1 cellular context compared by ENCODE assay signal in the genomic region with DNA sequence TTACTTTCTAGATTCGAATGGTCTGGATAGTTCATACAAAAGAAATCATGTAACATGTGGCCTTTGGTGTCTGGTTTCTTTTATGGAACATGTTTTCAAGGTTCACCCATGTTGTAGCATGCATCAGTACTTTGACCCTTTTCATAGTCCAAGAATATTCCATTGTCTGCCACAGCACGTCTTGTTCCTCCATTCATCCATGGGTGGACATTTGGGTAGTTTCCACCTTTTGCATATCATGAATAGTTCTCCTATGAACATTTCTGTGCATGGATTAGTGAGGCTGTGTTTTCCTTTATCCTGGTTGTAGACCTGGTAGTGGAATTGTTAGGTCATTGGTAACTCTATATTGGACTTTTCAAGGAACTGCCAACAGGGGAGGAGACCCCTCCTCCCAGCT.
TF ChIP-seq lines count a peak whose summit lies in the region.

No MANE protein-coding gene starts in this region.

TF ChIP-seq in HCT116, 20 proteins besides CTCF, POLR2A, EP300 and RAD21 (continued from another document):
- TF ChIP-seq, protein P1, sequence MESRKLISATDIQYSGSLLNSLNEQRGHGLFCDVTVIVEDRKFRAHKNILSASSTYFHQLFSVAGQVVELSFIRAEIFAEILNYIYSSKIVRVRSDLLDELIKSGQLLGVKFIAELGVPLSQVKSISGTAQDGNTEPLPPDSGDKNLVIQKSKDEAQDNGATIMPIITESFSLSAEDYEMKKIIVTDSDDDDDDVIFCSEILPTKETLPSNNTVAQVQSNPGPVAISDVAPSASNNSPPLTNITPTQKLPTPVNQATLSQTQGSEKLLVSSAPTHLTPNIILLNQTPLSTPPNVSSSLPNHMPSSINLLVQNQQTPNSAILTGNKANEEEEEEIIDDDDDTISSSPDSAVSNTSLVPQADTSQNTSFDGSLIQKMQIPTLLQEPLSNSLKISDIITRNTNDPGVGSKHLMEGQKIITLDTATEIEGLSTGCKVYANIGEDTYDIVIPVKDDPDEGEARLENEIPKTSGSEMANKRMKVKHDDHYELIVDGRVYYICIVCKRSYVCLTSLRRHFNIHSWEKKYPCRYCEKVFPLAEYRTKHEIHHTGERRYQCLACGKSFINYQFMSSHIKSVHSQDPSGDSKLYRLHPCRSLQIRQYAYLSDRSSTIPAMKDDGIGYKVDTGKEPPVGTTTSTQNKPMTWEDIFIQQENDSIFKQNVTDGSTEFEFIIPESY (IDR thresholded peaks at IDR 0.05; ENCODE audit: extremely low read depth, insufficient replicate concordance, low read length), result no peak
- TF ChIP-seq TCF7L2 (IDR thresholded peaks at IDR 0.05; ENCODE audit: borderline replicate concordance, extremely low read depth, insufficient read depth, insufficient read length), result no peak
- no peak for TF ChIP-seq CBX3 (IDR thresholded peaks at IDR 0.05; ENCODE audit: low read depth)
- TF ChIP-seq EZH2 (IDR thresholded peaks at IDR 0.05), result no peak
- TF ChIP-seq SIN3A (IDR thresholded peaks at IDR 0.05; ENCODE audit: low read depth), result no peak
- TF ChIP-seq, protein P2, sequence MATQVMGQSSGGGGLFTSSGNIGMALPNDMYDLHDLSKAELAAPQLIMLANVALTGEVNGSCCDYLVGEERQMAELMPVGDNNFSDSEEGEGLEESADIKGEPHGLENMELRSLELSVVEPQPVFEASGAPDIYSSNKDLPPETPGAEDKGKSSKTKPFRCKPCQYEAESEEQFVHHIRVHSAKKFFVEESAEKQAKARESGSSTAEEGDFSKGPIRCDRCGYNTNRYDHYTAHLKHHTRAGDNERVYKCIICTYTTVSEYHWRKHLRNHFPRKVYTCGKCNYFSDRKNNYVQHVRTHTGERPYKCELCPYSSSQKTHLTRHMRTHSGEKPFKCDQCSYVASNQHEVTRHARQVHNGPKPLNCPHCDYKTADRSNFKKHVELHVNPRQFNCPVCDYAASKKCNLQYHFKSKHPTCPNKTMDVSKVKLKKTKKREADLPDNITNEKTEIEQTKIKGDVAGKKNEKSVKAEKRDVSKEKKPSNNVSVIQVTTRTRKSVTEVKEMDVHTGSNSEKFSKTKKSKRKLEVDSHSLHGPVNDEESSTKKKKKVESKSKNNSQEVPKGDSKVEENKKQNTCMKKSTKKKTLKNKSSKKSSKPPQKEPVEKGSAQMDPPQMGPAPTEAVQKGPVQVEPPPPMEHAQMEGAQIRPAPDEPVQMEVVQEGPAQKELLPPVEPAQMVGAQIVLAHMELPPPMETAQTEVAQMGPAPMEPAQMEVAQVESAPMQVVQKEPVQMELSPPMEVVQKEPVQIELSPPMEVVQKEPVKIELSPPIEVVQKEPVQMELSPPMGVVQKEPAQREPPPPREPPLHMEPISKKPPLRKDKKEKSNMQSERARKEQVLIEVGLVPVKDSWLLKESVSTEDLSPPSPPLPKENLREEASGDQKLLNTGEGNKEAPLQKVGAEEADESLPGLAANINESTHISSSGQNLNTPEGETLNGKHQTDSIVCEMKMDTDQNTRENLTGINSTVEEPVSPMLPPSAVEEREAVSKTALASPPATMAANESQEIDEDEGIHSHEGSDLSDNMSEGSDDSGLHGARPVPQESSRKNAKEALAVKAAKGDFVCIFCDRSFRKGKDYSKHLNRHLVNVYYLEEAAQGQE (IDR thresholded peaks at IDR 0.05; ENCODE audit: low read depth), result no peak
